Comparison of ENCODE assay signal across 1 cellular context in genomic region chr17:48663134-48663924, GRCh38.
TF ChIP-seq lines count a peak whose summit lies in the region.

No MANE protein-coding gene starts in this region.

TF ChIP-seq in H1, 55 proteins besides CTCF, POLR2A, EP300 and RAD21:
- TF ChIP-seq SUZ12 (IDR thresholded peaks at IDR 0.05; ENCODE audit: low read length) = no peak
- TF ChIP-seq ZNF274 (IDR thresholded peaks at IDR 0.05; ENCODE audit: borderline replicate concordance, extremely low read depth, low read length) = no peak
- TF ChIP-seq HDAC6 (IDR thresholded peaks at IDR 0.05; ENCODE audit: low read depth, low read length) = no peak
- TF ChIP-seq, protein P1, sequence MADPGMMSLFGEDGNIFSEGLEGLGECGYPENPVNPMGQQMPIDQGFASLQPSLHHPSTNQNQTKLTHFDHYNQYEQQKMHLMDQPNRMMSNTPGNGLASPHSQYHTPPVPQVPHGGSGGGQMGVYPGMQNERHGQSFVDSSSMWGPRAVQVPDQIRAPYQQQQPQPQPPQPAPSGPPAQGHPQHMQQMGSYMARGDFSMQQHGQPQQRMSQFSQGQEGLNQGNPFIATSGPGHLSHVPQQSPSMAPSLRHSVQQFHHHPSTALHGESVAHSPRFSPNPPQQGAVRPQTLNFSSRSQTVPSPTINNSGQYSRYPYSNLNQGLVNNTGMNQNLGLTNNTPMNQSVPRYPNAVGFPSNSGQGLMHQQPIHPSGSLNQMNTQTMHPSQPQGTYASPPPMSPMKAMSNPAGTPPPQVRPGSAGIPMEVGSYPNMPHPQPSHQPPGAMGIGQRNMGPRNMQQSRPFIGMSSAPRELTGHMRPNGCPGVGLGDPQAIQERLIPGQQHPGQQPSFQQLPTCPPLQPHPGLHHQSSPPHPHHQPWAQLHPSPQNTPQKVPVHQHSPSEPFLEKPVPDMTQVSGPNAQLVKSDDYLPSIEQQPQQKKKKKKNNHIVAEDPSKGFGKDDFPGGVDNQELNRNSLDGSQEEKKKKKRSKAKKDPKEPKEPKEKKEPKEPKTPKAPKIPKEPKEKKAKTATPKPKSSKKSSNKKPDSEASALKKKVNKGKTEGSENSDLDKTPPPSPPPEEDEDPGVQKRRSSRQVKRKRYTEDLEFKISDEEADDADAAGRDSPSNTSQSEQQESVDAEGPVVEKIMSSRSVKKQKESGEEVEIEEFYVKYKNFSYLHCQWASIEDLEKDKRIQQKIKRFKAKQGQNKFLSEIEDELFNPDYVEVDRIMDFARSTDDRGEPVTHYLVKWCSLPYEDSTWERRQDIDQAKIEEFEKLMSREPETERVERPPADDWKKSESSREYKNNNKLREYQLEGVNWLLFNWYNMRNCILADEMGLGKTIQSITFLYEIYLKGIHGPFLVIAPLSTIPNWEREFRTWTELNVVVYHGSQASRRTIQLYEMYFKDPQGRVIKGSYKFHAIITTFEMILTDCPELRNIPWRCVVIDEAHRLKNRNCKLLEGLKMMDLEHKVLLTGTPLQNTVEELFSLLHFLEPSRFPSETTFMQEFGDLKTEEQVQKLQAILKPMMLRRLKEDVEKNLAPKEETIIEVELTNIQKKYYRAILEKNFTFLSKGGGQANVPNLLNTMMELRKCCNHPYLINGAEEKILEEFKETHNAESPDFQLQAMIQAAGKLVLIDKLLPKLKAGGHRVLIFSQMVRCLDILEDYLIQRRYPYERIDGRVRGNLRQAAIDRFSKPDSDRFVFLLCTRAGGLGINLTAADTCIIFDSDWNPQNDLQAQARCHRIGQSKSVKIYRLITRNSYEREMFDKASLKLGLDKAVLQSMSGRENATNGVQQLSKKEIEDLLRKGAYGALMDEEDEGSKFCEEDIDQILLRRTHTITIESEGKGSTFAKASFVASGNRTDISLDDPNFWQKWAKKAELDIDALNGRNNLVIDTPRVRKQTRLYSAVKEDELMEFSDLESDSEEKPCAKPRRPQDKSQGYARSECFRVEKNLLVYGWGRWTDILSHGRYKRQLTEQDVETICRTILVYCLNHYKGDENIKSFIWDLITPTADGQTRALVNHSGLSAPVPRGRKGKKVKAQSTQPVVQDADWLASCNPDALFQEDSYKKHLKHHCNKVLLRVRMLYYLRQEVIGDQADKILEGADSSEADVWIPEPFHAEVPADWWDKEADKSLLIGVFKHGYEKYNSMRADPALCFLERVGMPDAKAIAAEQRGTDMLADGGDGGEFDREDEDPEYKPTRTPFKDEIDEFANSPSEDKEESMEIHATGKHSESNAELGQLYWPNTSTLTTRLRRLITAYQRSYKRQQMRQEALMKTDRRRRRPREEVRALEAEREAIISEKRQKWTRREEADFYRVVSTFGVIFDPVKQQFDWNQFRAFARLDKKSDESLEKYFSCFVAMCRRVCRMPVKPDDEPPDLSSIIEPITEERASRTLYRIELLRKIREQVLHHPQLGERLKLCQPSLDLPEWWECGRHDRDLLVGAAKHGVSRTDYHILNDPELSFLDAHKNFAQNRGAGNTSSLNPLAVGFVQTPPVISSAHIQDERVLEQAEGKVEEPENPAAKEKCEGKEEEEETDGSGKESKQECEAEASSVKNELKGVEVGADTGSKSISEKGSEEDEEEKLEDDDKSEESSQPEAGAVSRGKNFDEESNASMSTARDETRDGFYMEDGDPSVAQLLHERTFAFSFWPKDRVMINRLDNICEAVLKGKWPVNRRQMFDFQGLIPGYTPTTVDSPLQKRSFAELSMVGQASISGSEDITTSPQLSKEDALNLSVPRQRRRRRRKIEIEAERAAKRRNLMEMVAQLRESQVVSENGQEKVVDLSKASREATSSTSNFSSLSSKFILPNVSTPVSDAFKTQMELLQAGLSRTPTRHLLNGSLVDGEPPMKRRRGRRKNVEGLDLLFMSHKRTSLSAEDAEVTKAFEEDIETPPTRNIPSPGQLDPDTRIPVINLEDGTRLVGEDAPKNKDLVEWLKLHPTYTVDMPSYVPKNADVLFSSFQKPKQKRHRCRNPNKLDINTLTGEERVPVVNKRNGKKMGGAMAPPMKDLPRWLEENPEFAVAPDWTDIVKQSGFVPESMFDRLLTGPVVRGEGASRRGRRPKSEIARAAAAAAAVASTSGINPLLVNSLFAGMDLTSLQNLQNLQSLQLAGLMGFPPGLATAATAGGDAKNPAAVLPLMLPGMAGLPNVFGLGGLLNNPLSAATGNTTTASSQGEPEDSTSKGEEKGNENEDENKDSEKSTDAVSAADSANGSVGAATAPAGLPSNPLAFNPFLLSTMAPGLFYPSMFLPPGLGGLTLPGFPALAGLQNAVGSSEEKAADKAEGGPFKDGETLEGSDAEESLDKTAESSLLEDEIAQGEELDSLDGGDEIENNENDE (IDR thresholded peaks at IDR 0.05; ENCODE audit: insufficient replicate concordance, low read length) = no peak
- TF ChIP-seq RNF2 (IDR thresholded peaks at IDR 0.05; ENCODE audit: borderline replicate concordance, low read depth, low read length, missing control alignments, poor library complexity, severe bottlenecking) = no peak
- TF ChIP-seq NANOG (IDR thresholded peaks at IDR 0.05; ENCODE audit: insufficient read depth, low read depth, low read length, poor library complexity, severe bottlenecking) = no peak
- no peak for TF ChIP-seq YY1 (IDR thresholded peaks at IDR 0.05; ENCODE audit: low read depth, low read length)
- TF ChIP-seq, protein P2, sequence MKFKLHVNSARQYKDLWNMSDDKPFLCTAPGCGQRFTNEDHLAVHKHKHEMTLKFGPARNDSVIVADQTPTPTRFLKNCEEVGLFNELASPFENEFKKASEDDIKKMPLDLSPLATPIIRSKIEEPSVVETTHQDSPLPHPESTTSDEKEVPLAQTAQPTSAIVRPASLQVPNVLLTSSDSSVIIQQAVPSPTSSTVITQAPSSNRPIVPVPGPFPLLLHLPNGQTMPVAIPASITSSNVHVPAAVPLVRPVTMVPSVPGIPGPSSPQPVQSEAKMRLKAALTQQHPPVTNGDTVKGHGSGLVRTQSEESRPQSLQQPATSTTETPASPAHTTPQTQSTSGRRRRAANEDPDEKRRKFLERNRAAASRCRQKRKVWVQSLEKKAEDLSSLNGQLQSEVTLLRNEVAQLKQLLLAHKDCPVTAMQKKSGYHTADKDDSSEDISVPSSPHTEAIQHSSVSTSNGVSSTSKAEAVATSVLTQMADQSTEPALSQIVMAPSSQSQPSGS (IDR thresholded peaks at IDR 0.05; ENCODE audit: low read length) = no peak
- TF ChIP-seq RXRA (IDR thresholded peaks at IDR 0.05; ENCODE audit: insufficient read depth, low read depth, low read length) = no peak
- TF ChIP-seq SIRT6 (IDR thresholded peaks at IDR 0.05; ENCODE audit: low read length) = no peak
- no peak for TF ChIP-seq CTBP2 (IDR thresholded peaks at IDR 0.05; ENCODE audit: borderline replicate concordance, insufficient read depth, insufficient read length, low read length)
- no peak for TF ChIP-seq RBBP5 (IDR thresholded peaks at IDR 0.05; ENCODE audit: borderline replicate concordance, low read depth, low read length)
- TF ChIP-seq TBP (IDR thresholded peaks at IDR 0.05; ENCODE audit: low read depth, low read length) = no peak
- TF ChIP-seq KDM5A (IDR thresholded peaks at IDR 0.05; ENCODE audit: low read length) = no peak
- no peak for TF ChIP-seq POU5F1 (IDR thresholded peaks at IDR 0.05; ENCODE audit: low read depth, low read length)
- no peak for TF ChIP-seq E2F6 (IDR thresholded peaks at IDR 0.05)
